ENCODE assay signal across 8 cellular contexts in the genomic region with DNA sequence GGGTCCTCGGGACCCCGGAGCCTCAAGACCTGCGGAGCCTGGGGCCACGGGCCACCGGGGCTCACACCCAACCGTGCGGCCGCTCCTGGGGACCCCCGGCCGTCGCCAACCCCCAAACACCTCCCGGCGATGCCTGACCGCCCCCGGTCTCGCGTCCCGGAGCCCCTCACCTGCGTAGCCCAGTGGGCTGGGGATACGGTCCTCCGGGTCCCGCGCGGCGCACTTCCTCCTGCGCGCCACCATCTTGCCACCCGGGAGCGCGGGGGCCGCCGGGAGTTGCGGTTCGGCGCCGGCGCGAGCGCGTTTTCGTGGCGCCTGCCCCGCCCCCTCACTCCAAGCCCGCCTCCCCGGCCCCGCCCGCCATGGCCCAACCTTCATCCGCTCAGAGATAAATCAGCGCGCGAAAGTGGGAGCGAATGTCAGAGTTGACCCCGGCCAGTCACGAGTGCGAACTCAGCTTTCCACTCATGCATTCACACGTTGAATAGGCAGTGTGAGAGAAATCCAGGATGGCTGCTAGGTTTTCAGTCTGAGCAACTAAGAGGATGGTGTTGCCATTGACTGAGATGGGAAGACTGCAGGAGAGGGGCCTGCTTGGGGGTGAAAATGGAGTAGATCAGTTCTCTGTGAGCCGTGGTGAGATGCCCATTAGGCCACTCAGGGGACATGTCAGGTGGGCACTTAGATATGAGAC. TPM values are rescaled to one million over a fixed set of nuclear protein-coding genes. Genes with fewer than 3 reads are reported as not detected.
DNase-seq lines count a peak whose midpoint lies in the region; ATAC-seq and TF ChIP-seq lines count a peak whose summit lies in the region.

RRP7A (minus strand) TSS at position 253 of the 694 bp plus-strand sequence; CDS start at position 243, 10 bp downstream.

- intact Hi-C loops in breast epithelium (cut with DNase I; ENCODE audit: low total_unique reads) = no loop called here

- H3K9ac ChIP-seq in skeletal muscle tissue (ENCODE audit: low read depth in 1 of 3, low read length in 3 of 3) = peak within 1 kb of the TSS; percentile 68 to 93 (median 89)

- H3K36me3 ChIP-seq in HEK293 (ENCODE audit: control insufficient read depth in 2 of 2, insufficient read depth in 1 of 2, low read length in 2 of 2) (peaks cover 16 to 28% of the 10 kb centered on the region in 2 experiments; a peak in 2 of 3 replicates), WERI-Rb-1 (peaks cover 2% of the 10 kb centered on the region), breast epithelium (no peaks in the 10 kb centered on the region), skeletal muscle tissue (ENCODE audit: control insufficient read depth in 3 of 3, insufficient read depth in 3 of 3, low read length in 3 of 3) (peaks cover 6 to 18% (median 8%) of the 10 kb centered on the region in 3 donors)

- CTCF ChIA-PET in HEK293 (lab: Yijun Ruan, JAX) = no interaction called here

- TF ChIP-seq CTCF in GM12865 (IDR thresholded peaks at IDR 0.05; ENCODE audit: insufficient read depth, low read depth, low read length, missing control alignments) (no peak), HEK293 (tag by site-specific recombination; IDR thresholded peaks at IDR 0.05) (peak; percentile 50; the same call in 1 of the 2 replicates), WERI-Rb-1 (IDR thresholded peaks at IDR 0.05; ENCODE audit: low read depth, low read length) (no peak), breast epithelium (IDR thresholded peaks at IDR 0.05) (no peak)

- H3K27me3 ChIP-seq in WERI-Rb-1 (ENCODE audit: insufficient read depth, low read depth, severe bottlenecking) (no peaks in the 10 kb centered on the region), breast epithelium (no peaks in the 10 kb centered on the region), skeletal muscle tissue (ENCODE audit: control insufficient read depth in 3 of 3, insufficient read depth in 3 of 3, low read length in 3 of 3) (no peaks in the 10 kb centered on the region)

- DNase-seq in GM12865 (ENCODE audit: low read depth) (peak; percentile 87), NCI-H1436 treated with DMSO at 0.1 percent for 48 hours (lab: John Stamatoyannopoulos, UW) (peak; percentile 10), WERI-Rb-1 (peak; percentile 77), breast epithelium (ENCODE audit: low spot score in 2 of 2) (peak; percentile 55 to 87), iPS-NIHi11 (ENCODE audit: low spot score) (peak; percentile 87)

- H3K4me1 ChIP-seq in HEK293 (ENCODE audit: control insufficient read depth, insufficient read depth, low read length) (peaks cover 3% of the 10 kb centered on the region; the same call in 1 of the 2 replicates), breast epithelium (no peaks in the 10 kb centered on the region), skeletal muscle tissue (ENCODE audit: control insufficient read depth in 3 of 3, insufficient read depth in 3 of 3, low read length in 3 of 3) (peaks cover 9 to 12% (median 9%) of the 10 kb centered on the region in 3 donors)

- H3K4me3 ChIP-seq in GM12865 (ENCODE audit: low read depth, low read length) (peak within 1 kb of the TSS; percentile 87), HEK293 (ENCODE audit: low read depth, low read length) (peak within 1 kb of the TSS; percentile 92), WERI-Rb-1 (ENCODE audit: low read depth, low read length) (peak within 1 kb of the TSS; percentile 80), breast epithelium (peak within 1 kb of the TSS; percentile 78 to 84 (median 79)), skeletal muscle tissue (ENCODE audit: low read length in 3 of 3) (peak within 1 kb of the TSS; percentile 77 to 87 (median 81))

- POLR2A ChIA-PET in HEK293 (lab: Yijun Ruan, JAX) = no interaction called here

- H3K27ac ChIP-seq in HEK293 (ENCODE audit: extremely low read depth, low read depth, low read length) = peak within 1 kb of the TSS; percentile 68; the same call in 1 of the 2 replicates
- peak within 1 kb of the TSS; percentile 73 for H3K27ac ChIP-seq in WERI-Rb-1
- H3K27ac ChIP-seq in breast epithelium = peak within 1 kb of the TSS; percentile 70 to 85
- H3K27ac ChIP-seq in skeletal muscle tissue (ENCODE audit: low read depth, low read length) = peak within 1 kb of the TSS; percentile 36

- ATAC-seq in HG02840 (IDR thresholded peaks at IDR 0.05; ENCODE audit: low FRiP score, unreplicated experiment) = no peak

- peak; percentile 39 for TF ChIP-seq POLR2A in breast epithelium (IDR thresholded peaks at IDR 0.05)

- no peaks in the 10 kb centered on the region for H3K9me3 ChIP-seq in HEK293 (ENCODE audit: control insufficient read depth, insufficient read depth, low read depth, low read length)
- no peaks in the 10 kb centered on the region for H3K9me3 ChIP-seq in WERI-Rb-1 (ENCODE audit: severe bottlenecking)
- H3K9me3 ChIP-seq in breast epithelium = no peaks in the 10 kb centered on the region
- H3K9me3 ChIP-seq in skeletal muscle tissue (ENCODE audit: control insufficient read depth in 3 of 3, low read length in 3 of 3) = no peaks in the 10 kb centered on the region

TF ChIP-seq in HEK293, 187 proteins besides CTCF, POLR2A, EP300 and RAD21:
- TF ChIP-seq SP3 (tag by site-specific recombination; IDR thresholded peaks at IDR 0.05) (peak; percentile 19; the same call in 1 of the 2 replicates), ZBTB8A (tag by site-specific recombination; IDR thresholded peaks at IDR 0.05) (peak; percentile 28; the same call in 1 of the 2 replicates), YY1 (tag by site-specific recombination; IDR thresholded peaks at IDR 0.05) (peak; percentile 57; the same call in 1 of the 2 replicates), ZNF10 (tag by site-specific recombination; IDR thresholded peaks at IDR 0.05) (no peak), ZNF112 (tag by site-specific recombination; IDR thresholded peaks at IDR 0.05) (no peak), GLIS2 (tag by site-specific recombination; IDR thresholded peaks at IDR 0.05) (peak; percentile 52), ZNF76 (tag by site-specific recombination; IDR thresholded peaks at IDR 0.05; ENCODE audit: borderline replicate concordance, low read depth) (peak; percentile 84), ZNF677 (tag by site-specific recombination; IDR thresholded peaks at IDR 0.05) (no peak), YY2 (tag by site-specific recombination; IDR thresholded peaks at IDR 0.05) (peak; percentile 80), KLF9 (tag by site-specific recombination; IDR thresholded peaks at IDR 0.05; ENCODE audit: low read depth) (peak; percentile 15; the same call in 1 of the 2 replicates), ZNF335 (tag by site-specific recombination; conservative IDR thresholded peaks at IDR 0.05) (peak; percentile 43; the same call in 1 of the 2 replicates), ZNF837 (tag by site-specific recombination; IDR thresholded peaks at IDR 0.05) (no peak)
- TF ChIP-seq, protein P1, sequence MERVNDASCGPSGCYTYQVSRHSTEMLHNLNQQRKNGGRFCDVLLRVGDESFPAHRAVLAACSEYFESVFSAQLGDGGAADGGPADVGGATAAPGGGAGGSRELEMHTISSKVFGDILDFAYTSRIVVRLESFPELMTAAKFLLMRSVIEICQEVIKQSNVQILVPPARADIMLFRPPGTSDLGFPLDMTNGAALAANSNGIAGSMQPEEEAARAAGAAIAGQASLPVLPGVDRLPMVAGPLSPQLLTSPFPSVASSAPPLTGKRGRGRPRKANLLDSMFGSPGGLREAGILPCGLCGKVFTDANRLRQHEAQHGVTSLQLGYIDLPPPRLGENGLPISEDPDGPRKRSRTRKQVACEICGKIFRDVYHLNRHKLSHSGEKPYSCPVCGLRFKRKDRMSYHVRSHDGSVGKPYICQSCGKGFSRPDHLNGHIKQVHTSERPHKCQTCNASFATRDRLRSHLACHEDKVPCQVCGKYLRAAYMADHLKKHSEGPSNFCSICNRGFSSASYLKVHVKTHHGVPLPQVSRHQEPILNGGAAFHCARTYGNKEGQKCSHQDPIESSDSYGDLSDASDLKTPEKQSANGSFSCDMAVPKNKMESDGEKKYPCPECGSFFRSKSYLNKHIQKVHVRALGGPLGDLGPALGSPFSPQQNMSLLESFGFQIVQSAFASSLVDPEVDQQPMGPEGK (tag by site-specific recombination; IDR thresholded peaks at IDR 0.05) = 0 out of 2 replicates have a peak, but pooled peaks have one; percentile 17
- TF ChIP-seq, protein P2, sequence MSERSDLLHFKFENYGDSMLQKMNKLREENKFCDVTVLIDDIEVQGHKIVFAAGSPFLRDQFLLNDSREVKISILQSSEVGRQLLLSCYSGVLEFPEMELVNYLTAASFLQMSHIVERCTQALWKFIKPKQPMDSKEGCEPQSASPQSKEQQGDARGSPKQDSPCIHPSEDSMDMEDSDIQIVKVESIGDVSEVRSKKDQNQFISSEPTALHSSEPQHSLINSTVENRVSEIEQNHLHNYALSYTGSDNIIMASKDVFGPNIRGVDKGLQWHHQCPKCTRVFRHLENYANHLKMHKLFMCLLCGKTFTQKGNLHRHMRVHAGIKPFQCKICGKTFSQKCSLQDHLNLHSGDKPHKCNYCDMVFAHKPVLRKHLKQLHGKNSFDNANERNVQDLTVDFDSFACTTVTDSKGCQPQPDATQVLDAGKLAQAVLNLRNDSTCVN (tag by site-specific recombination; optimal IDR thresholded peaks at IDR 0.05) = peak; percentile 92
TF ChIP-seq in HEK293: peak in this region for 10.

RNA-seq across cellular contexts. Expression of gene RRP7A, which starts in this region (rescaled TPM):
- 10 to 100 TPM; 19.0 to 31.8 (median 25.6) TPM for total RNA-seq in breast epithelium
- 13.0 TPM for total RNA-seq in skeletal muscle tissue

Comparison
In these comparisons a context has a peak if more than half of its experiments do, and no peak if none do; other contexts are left out.
1. DNase-seq: peak in every context shown above with its lines; median percentile 87 in GM12865; 87 in iPS-NIHi11; 77 in WERI-Rb-1; 71 in breast epithelium; 10 in NCI-H1436 treated with DMSO at 0.1 percent for 48 hours.